ENCODE assay signal across 8 cellular contexts in the genomic region with DNA sequence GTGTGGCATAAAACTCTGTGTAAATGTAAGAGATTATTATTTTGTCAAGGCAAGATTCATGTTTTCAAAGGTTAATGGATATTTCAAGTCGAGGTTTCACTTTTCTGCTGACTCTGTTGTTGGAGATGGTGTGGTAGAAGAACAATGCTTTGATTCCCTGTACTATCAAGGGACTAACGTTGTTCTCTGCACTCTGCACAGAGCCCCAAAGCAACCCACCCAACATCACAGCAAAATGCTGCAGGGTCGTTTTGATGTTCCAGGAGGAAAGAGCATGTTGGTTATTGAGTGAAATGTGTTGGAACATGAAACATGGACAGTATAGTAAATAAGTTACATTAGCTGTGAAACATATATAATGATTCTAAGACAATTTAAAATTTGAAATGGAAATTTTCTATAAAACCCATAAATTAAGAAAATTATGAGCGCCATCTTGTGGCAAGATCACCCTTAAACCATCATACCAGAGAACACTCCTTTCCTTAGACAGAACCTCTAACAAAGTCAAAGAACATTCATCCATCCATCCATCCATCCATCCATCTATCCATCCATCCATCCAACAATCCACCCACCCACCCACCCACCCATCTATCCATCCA.
DNase-seq lines count a peak whose midpoint lies in the region; ATAC-seq and TF ChIP-seq lines count a peak whose summit lies in the region.

No MANE protein-coding gene starts in this region.

- H3K4me1 Mint-ChIP-seq in naive thymus-derived CD4-positive, alpha-beta T cell, result no peaks in the 10 kb centered on the region

- peak; percentile 12 for DNase-seq in activated CD4-positive, alpha-beta T cell treated with anti-CD3 and anti-CD28 coated beads for 48 hours
- no peak for DNase-seq in activated CD4-positive, alpha-beta T cell treated with anti-CD3 and anti-CD28 coated beads for 1 hour
- DNase-seq in NCI-H1092 (lab: John Stamatoyannopoulos, UW) (peak; percentile 7), breast epithelium (ENCODE audit: low spot score in 2 of 2) (no peak), aorta (no peak), GF-D8 (lab: John Stamatoyannopoulos, UW) (no peak)
- DNase-seq in naive thymus-derived CD4-positive, alpha-beta T cell, result peak in 4 of 9 donors; percentile 9 to 35 (median 26)

- H3K36me3 ChIP-seq in breast epithelium, result no peaks in the 10 kb centered on the region
- no peaks in the 10 kb centered on the region for H3K36me3 ChIP-seq in naive thymus-derived CD4-positive, alpha-beta T cell (ENCODE audit: control insufficient read depth in 2 of 3, insufficient read depth in 3 of 3, low read length in 3 of 3)
- H3K36me3 ChIP-seq in aorta (ENCODE audit: control insufficient read depth in 1 of 2, insufficient read depth in 2 of 2, low read length in 1 of 2), result no peaks in the 10 kb centered on the region

- no peak overlapping the region for H3K27ac Mint-ChIP-seq in naive thymus-derived CD4-positive, alpha-beta T cell

- H3K36me3 Mint-ChIP-seq in naive thymus-derived CD4-positive, alpha-beta T cell, result no peaks in the 10 kb centered on the region

- H3K9me3 ChIP-seq in breast epithelium (no peaks in the 10 kb centered on the region), aorta (ENCODE audit: control insufficient read depth, low read length) (no peaks in the 10 kb centered on the region)
- no peaks in the 10 kb centered on the region for H3K9me3 ChIP-seq in naive thymus-derived CD4-positive, alpha-beta T cell (ENCODE audit: control insufficient read depth in 2 of 3, low read length in 3 of 3)

- no peak overlapping the region for H3K4me3 ChIP-seq in breast epithelium
- H3K4me3 ChIP-seq in naive thymus-derived CD4-positive, alpha-beta T cell (ENCODE audit: low read length), result no peak overlapping the region
- H3K4me3 ChIP-seq in aorta (ENCODE audit: low read length in 2 of 2), result no peak overlapping the region

- peak; percentile 37 for ATAC-seq in naive thymus-derived CD4-positive, alpha-beta T cell
- ATAC-seq in GM21423 (IDR thresholded peaks at IDR 0.05; ENCODE audit: unreplicated experiment) (no peak), aorta (ENCODE audit: low FRiP score) (no peak)

- CTCF ChIA-PET in naive thymus-derived CD4-positive, alpha-beta T cell (lab: Charles Lee), result interaction anchor here (0.6 to 3.0 kb wide), 8 partner anchors 15 to 765 kb away, joined by 3 to 47 read pairs (median 5); no protein-coding TSS in a partner anchor

- intact Hi-C loops in breast epithelium (cut with DNase I; ENCODE audit: low total_unique reads), result no loop called here
- intact Hi-C loops in naive thymus-derived CD4-positive, alpha-beta T cell (cut with micrococcal nuclease), result loop anchor here (1.0 to 10.0 kb wide), 5 partner anchors 89 to 1023 kb away; no protein-coding TSS in a partner anchor
- intact Hi-C loops in aorta (cut with DNase I), result loop anchor here in 1 of 2 donors (1.0 kb wide), 1 partner anchor 88 kb away; no protein-coding TSS in a partner anchor

- H3K27ac ChIP-seq in breast epithelium, result no peak overlapping the region
- H3K27ac ChIP-seq in naive thymus-derived CD4-positive, alpha-beta T cell (ENCODE audit: low read depth, low read length), result no peak overlapping the region
- no peak overlapping the region for H3K27ac ChIP-seq in aorta (ENCODE audit: low read depth in 1 of 2, low read length in 2 of 2)

- WGBS in aorta, 2 donors, result 14 to 16% methylated on average over 4 of the region's 4 CpGs

- POLR2A ChIA-PET in naive thymus-derived CD4-positive, alpha-beta T cell (lab: Charles Lee), result interaction anchor here (1.1 to 1.2 kb wide), 2 partner anchors 214 to 231 kb away, joined by 3 to 4 read pairs; partner anchors contain the start of gene EIF4G2

- H3K27me3 ChIP-seq in breast epithelium (no peaks in the 10 kb centered on the region), aorta (ENCODE audit: control insufficient read depth in 1 of 2, insufficient read depth in 2 of 2, low read length in 1 of 2) (no peaks in the 10 kb centered on the region)
- no peaks in the 10 kb centered on the region for H3K27me3 ChIP-seq in naive thymus-derived CD4-positive, alpha-beta T cell (ENCODE audit: control insufficient read depth in 2 of 2, insufficient read depth in 2 of 2, low read length in 2 of 2)

- H3K4me1 ChIP-seq in breast epithelium (no peaks in the 10 kb centered on the region), aorta (ENCODE audit: control insufficient read depth in 1 of 2, insufficient read depth in 2 of 2, low read length in 2 of 2) (no peaks in the 10 kb centered on the region)
- no peaks in the 10 kb centered on the region for H3K4me1 ChIP-seq in naive thymus-derived CD4-positive, alpha-beta T cell (ENCODE audit: control insufficient read depth in 2 of 2, insufficient read depth in 2 of 2, low read length in 2 of 2)

- no peak for TF ChIP-seq POLR2A in breast epithelium (IDR thresholded peaks at IDR 0.05)

- TF ChIP-seq CTCF in breast epithelium (IDR thresholded peaks at IDR 0.05), result peak in 2 of 3 donors; percentile 22 to 37

- no peak overlapping the region for H3K4me3 Mint-ChIP-seq in naive thymus-derived CD4-positive, alpha-beta T cell

- no peaks in the 10 kb centered on the region for H3K9me3 Mint-ChIP-seq in naive thymus-derived CD4-positive, alpha-beta T cell

- peaks cover 0 to 17% (median 0%) of the 10 kb centered on the region in 5 donors for H3K27me3 Mint-ChIP-seq in naive thymus-derived CD4-positive, alpha-beta T cell

Comparison
In these comparisons a context has a peak if more than half of its experiments do, and no peak if none do; other contexts are left out.
1. DNase-seq: peak in activated CD4-positive, alpha-beta T cell treated with anti-CD3 and anti-CD28 coated beads for 48 hours (single experiment) and NCI-H1092 (single experiment); none in activated CD4-positive, alpha-beta T cell treated with anti-CD3 and anti-CD28 coated beads for 1 hour (single experiment), breast epithelium (0 of 2), aorta (0 of 2) and GF-D8 (single experiment).